25 cellular contexts compared by ENCODE assay signal in the genomic region with DNA sequence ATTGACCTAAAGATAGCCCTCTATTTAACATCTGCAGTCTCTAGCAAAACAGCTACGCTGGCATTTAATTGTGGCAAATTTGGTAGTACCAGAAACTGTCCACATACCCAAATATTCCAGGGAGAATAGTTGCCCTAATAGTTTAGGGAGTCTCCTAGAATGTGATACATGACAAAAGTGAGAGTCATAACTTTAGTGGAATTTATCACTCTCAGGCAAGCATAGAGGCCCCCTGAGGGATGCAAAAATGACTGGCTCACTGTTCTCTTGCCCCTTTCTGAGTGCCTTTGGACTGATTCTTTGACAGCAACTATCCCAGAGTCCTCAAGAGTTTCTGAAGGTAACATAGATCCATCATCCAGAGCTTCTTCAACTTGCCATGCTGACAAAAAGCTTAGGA. TPM values are rescaled to one million over a fixed set of nuclear protein-coding genes. Genes with fewer than 3 reads are reported as not detected.
"Had no signal": no experiment of that assay in that cellular context is flagged by ENCODE, and none has a peak within 500 bp of the region (broad histone marks: within the 10 kb centered on the region; RNA-seq: fewer than 3 reads in every experiment).

No MANE protein-coding gene starts in this region.

- H3K4me1 ChIP-seq: breast epithelium, colonic mucosa had no signal

- H2AFZ ChIP-seq: PC-9 had no signal

- ATAC-seq: activated CD8-positive, alpha-beta T cell treated with anti-CD3 and anti-CD28 coated beads, Interleukin-2, amount 10 ng/mL, durations not matched to agents 7 days and 5 days; activated naive CD8-positive, alpha-beta T cell treated with anti-CD3 and anti-CD28 coated beads, Interleukin-2, amount 50 U/mL, for 24 hours; T-helper 17 cell; WTC11 had no signal

- H3K36me3 Mint-ChIP-seq: activated naive CD4-positive, alpha-beta T cell treated with anti-CD3 and anti-CD28 coated beads, Interleukin-2, amount 50 U/mL, for 24 hours; WTC11 had no signal

- H3K36me3 ChIP-seq: breast epithelium, colonic mucosa had no signal

- H3K4me3 Mint-ChIP-seq: activated CD8-positive, alpha-beta T cell treated with anti-CD3 and anti-CD28 coated beads, Interleukin-2, amount 10 ng/mL, durations not matched to agents 7 days and 5 days; activated naive CD4-positive, alpha-beta T cell treated with anti-CD3 and anti-CD28 coated beads, Interleukin-2, amount 50 U/mL, for 24 hours; activated naive CD8-positive, alpha-beta T cell treated with anti-CD3 and anti-CD28 coated beads, Interleukin-2, amount 50 U/mL, for 24 hours; T-helper 17 cell; WTC11 had no signal

- H3K4me1 Mint-ChIP-seq: activated naive CD4-positive, alpha-beta T cell treated with anti-CD3 and anti-CD28 coated beads, Interleukin-2, amount 50 U/mL, for 24 hours; activated naive CD8-positive, alpha-beta T cell treated with anti-CD3 and anti-CD28 coated beads, Interleukin-2, amount 50 U/mL, for 24 hours; T-helper 17 cell; WTC11 had no signal

- H3K27ac Mint-ChIP-seq: activated CD8-positive, alpha-beta T cell treated with anti-CD3 and anti-CD28 coated beads, Interleukin-2, amount 10 ng/mL, durations not matched to agents 7 days and 5 days; activated naive CD4-positive, alpha-beta T cell treated with anti-CD3 and anti-CD28 coated beads, Interleukin-2, amount 50 U/mL, for 24 hours; activated naive CD8-positive, alpha-beta T cell treated with anti-CD3 and anti-CD28 coated beads, Interleukin-2, amount 50 U/mL, for 24 hours; T-helper 17 cell; WTC11 had no signal

- H3K27me3 ChIP-seq: breast epithelium, colonic mucosa had no signal

- H3K27ac ChIP-seq: breast epithelium, colonic mucosa, PC-9 had no signal

- H3K9me3 ChIP-seq: breast epithelium, colonic mucosa had no signal

- H3K9me3 Mint-ChIP-seq: activated naive CD4-positive, alpha-beta T cell treated with anti-CD3 and anti-CD28 coated beads, Interleukin-2, amount 50 U/mL, for 24 hours; activated naive CD8-positive, alpha-beta T cell treated with anti-CD3 and anti-CD28 coated beads, Interleukin-2, amount 50 U/mL, for 24 hours; WTC11 had no signal

- DNase-seq: activated CD4-positive, alpha-beta T cell treated with anti-CD3 and anti-CD28 coated beads for 48 hours; activated CD4-positive, alpha-beta T cell treated with anti-CD3 and anti-CD28 coated beads, Interleukin-2, amount 50 U/mL, for 4 hours; activated CD4-positive, CD25-positive, alpha-beta regulatory T cell treated with anti-CD3 and anti-CD28 coated beads, Interleukin-2, amount 50 U/mL, for 72 hours; activated CD8-positive, alpha-beta memory T cell treated with anti-CD3 and anti-CD28 coated beads, Interleukin-2, amount 50 U/mL, for 48 hours; activated CD8-positive, alpha-beta T cell treated with anti-CD3 and anti-CD28 coated beads, Interleukin-2, amount 10 ng/mL, durations not matched to agents 7 days and 5 days; activated naive CD4-positive, alpha-beta T cell; activated naive CD8-positive, alpha-beta T cell treated with anti-CD3 and anti-CD28 coated beads, Interleukin-2, amount 50 U/mL, for 24 hours; activated T-cell treated with anti-CD3 and anti-CD28 coated beads, Interleukin-2, amount 50 U/mL, for 1 hour; caudate nucleus; colonic mucosa; NCI-H1105 treated with DMSO at 0.1 percent for 48 hours; NCI-H1436 treated with DMSO at 0.1 percent for 48 hours; NCI-H187 treated with DMSO at 0.1 percent for 48 hours; NCI-H2081 treated with DMSO at 0.1 percent for 48 hours; NCI-H446; NCI-H524; PC-9; SHP77 treated with DMSO at 0.1 percent for 48 hours; T-helper 17 cell; T-helper 9 cell had no signal

- H3K4me2 ChIP-seq: PC-9 had no signal

- H3K4me3 ChIP-seq: breast epithelium, colonic mucosa, PC-9 had no signal

RNA-seq across cellular contexts. Expression of a gene that starts 2.3 kb away (rescaled TPM):
- total RNA-seq: activated CD8-positive, alpha-beta T cell treated with anti-CD3 and anti-CD28 coated beads, Interleukin-2, amount 10 ng/mL, durations not matched to agents 7 days and 5 days; colonic mucosa; PC-9; T-helper 17 cell; WTC11 had no signal

RNA-seq across cellular contexts. Expression of a gene that starts 20.1 kb away (rescaled TPM):
- total RNA-seq: activated CD8-positive, alpha-beta T cell treated with anti-CD3 and anti-CD28 coated beads, Interleukin-2, amount 10 ng/mL, durations not matched to agents 7 days and 5 days; colonic mucosa; PC-9; T-helper 17 cell; WTC11 had no signal

RNA-seq across cellular contexts. Expression of a gene that starts 34.3 kb away (rescaled TPM):
- total RNA-seq: activated CD8-positive, alpha-beta T cell treated with anti-CD3 and anti-CD28 coated beads, Interleukin-2, amount 10 ng/mL, durations not matched to agents 7 days and 5 days; breast epithelium; T-helper 17 cell had no signal

RNA-seq across cellular contexts. Expression of a gene that starts 39.3 kb away (rescaled TPM):
- total RNA-seq: activated CD8-positive, alpha-beta T cell treated with anti-CD3 and anti-CD28 coated beads, Interleukin-2, amount 10 ng/mL, durations not matched to agents 7 days and 5 days; colonic mucosa had no signal

RNA-seq across cellular contexts. Expression of a gene that starts 47.3 kb away (rescaled TPM):
- total RNA-seq: activated CD8-positive, alpha-beta T cell treated with anti-CD3 and anti-CD28 coated beads, Interleukin-2, amount 10 ng/mL, durations not matched to agents 7 days and 5 days; breast epithelium; cerebellum; colonic mucosa; PC-9; SK-MEL-5; T-helper 17 cell; WTC11 had no signal
